In the genomic region with DNA sequence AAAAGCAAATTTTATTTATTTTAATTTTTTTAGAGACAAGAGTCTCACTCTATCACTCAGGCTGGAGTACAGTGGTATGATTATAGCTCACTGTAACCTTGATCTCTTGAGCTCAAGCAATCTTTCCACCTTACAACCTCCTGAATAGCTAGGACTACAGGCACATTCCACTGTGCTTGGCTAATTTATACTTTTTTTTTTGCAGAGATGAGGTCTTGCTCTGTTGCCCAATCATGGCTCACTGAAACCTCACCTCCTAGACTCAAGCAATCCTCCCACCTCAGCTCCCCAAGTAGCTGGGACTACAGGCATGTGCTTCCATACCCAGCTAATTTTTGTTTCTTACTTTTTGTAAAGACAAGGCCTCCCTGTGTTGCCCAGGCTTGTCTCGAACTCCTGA, we compare ENCODE assay signal across 19 cellular contexts.
"Had no signal": no experiment of that assay in that cellular context is flagged by ENCODE, and none has a peak within 500 bp of the region (broad histone marks: within the 10 kb centered on the region; RNA-seq: fewer than 3 reads in every experiment).

No MANE protein-coding gene starts in this region.

- H3K27me3 ChIP-seq: esophagus muscularis mucosa, neutrophil, suprapubic skin had no signal

- H3K36me3 ChIP-seq: esophagus muscularis mucosa, neutrophil, suprapubic skin had no signal

- H3K9me3 ChIP-seq: esophagus muscularis mucosa, mucosa of descending colon, neutrophil, suprapubic skin had no signal

- H3K4me3 ChIP-seq: esophagus muscularis mucosa, mucosa of descending colon, suprapubic skin had no signal

- DNase-seq: activated CD4-positive, alpha-beta T cell treated with anti-CD3 and anti-CD28 coated beads for 1 hour; activated CD4-positive, alpha-beta T cell treated with anti-CD3 and anti-CD28 coated beads, Interleukin-2, amount 50 U/mL, for 48 hours; activated naive CD4-positive, alpha-beta T cell treated with anti-CD3 and anti-CD28 coated beads for 36 hours; activated naive CD8-positive, alpha-beta T cell treated with anti-CD3 and anti-CD28 coated beads, Interleukin-2, amount 50 U/mL, for 24 hours; foreskin melanocyte; head of caudate nucleus; mucosa of descending colon; naive thymus-derived CD4-positive, alpha-beta T cell; small intestine; stimulated activated CD4-positive, alpha-beta T cell treated with anti-CD3 and anti-CD28 coated beads, Interleukin-4, amount 100 ng/mL, for 4 hours; stimulated activated CD8-positive, alpha-beta memory T cell treated with anti-CD3 and anti-CD28 coated beads, Interleukin-4, amount 100 ng/mL, for 48 hours had no signal

- ATAC-seq: activated naive CD8-positive, alpha-beta T cell treated with anti-CD3 and anti-CD28 coated beads, Interleukin-2, amount 50 U/mL, for 24 hours; activated T-helper 17 cell treated with anti-CD3 and anti-CD28 coated beads, Interleukin-2, amount 50 U/mL, for 72 hours; left lobe of liver; mucosa of descending colon; naive thymus-derived CD4-positive, alpha-beta T cell had no signal

- FAIRE-seq: colon, islet of Langerhans, small intestine had no signal

- H3K27ac ChIP-seq: esophagus muscularis mucosa, neutrophil, suprapubic skin, VCaP had no signal

- H3K4me1 ChIP-seq: esophagus muscularis mucosa, suprapubic skin had no signal
